ENCODE assay signal across 20 cellular contexts in genomic region chr17:81708739-81709185, GRCh38. TPM values are rescaled to one million over a fixed set of nuclear protein-coding genes. Genes with fewer than 3 reads are reported as not detected.
DNase-seq lines count a peak whose midpoint lies in the region; ATAC-seq and TF ChIP-seq lines count a peak whose summit lies in the region.
"Had no signal": no experiment of that assay in that cellular context is flagged by ENCODE, and none has a peak within 500 bp of the region (broad histone marks: within the 10 kb centered on the region; RNA-seq: fewer than 3 reads in every experiment).

No MANE protein-coding gene starts in this region.

- ATAC-seq in esophagus mucosa (no peak), GM19324 (IDR thresholded peaks at IDR 0.05; ENCODE audit: low FRiP score, unreplicated experiment) (no peak)

- no peaks in the 10 kb centered on the region for H3K9me3 Mint-ChIP-seq in activated CD4-positive, alpha-beta T cell treated with anti-CD3 and anti-CD28 coated beads, Interleukin-2, amount 10 ng/mL, durations not matched to agents 7 days and 5 days
- H3K9me3 Mint-ChIP-seq in nephron = no peaks in the 10 kb centered on the region
- H3K9me3 Mint-ChIP-seq: nephron progenitor cell had no signal

- no peak for DNase-seq in activated CD4-positive, alpha-beta T cell treated with anti-CD3 and anti-CD28 coated beads, Interleukin-2, amount 10 ng/mL, durations not matched to agents 7 days and 5 days
- no peak for DNase-seq in activated CD4-positive, alpha-beta T cell treated with anti-CD3 and anti-CD28 coated beads, Interleukin-2, amount 50 U/mL, for 4 hours
- DNase-seq in HL-60 (ENCODE audit: low read depth in 1 of 2, low spot score in 1 of 2) = no peak
- DNase-seq: activated naive CD4-positive, alpha-beta T cell; aorta; C1 segment of cervical spinal cord; DMS 273 treated with DMSO at 0.1 percent for 48 hours; effector CD8-positive, alpha-beta T cell; GM23248; Kasumi-1; NCI-H1048; NCI-H2029; NCI-H446 treated with DMSO at 0.1 percent for 48 hours; nephron progenitor cell; NK-92 treated with Interleukin-12 subunit alpha and Interleukin-12 subunit beta, amount 100 ng/mL, for 24 hours; stimulated activated CD4-positive, alpha-beta T cell treated with anti-CD3 and anti-CD28 coated beads, Interleukin-4, amount 100 ng/mL, for 4 hours had no signal

- CTCF ChIA-PET in activated CD4-positive, alpha-beta T cell treated with anti-CD3 and anti-CD28 coated beads, Interleukin-2, amount 10 ng/mL, durations not matched to agents 7 days and 5 days (lab: Charles Lee) = interaction anchor here (1.0 to 1.3 kb wide), 2 partner anchors 13 to 45 kb away, joined by 3 read pairs; no protein-coding TSS in a partner anchor

- peak overlapping the region; percentile 16 for H3K27ac ChIP-seq in HL-60 (replicated peaks)
- H3K27ac ChIP-seq: GM23248 had no signal

- peaks cover 40% of the 10 kb centered on the region for H3K4me1 Mint-ChIP-seq in activated CD4-positive, alpha-beta T cell treated with anti-CD3 and anti-CD28 coated beads, Interleukin-2, amount 10 ng/mL, durations not matched to agents 7 days and 5 days
- H3K4me1 Mint-ChIP-seq in nephron = peaks cover 14% of the 10 kb centered on the region

- peaks cover 25% of the 10 kb centered on the region for H3K36me3 Mint-ChIP-seq in activated CD4-positive, alpha-beta T cell treated with anti-CD3 and anti-CD28 coated beads, Interleukin-2, amount 10 ng/mL, durations not matched to agents 7 days and 5 days (ENCODE audit: low read depth)
- H3K36me3 Mint-ChIP-seq in nephron (ENCODE audit: low read depth) = peaks cover 21% of the 10 kb centered on the region

- H3K27me3 ChIP-seq in HL-60 (ENCODE audit: insufficient read depth, poor library complexity, severe bottlenecking) = no peaks in the 10 kb centered on the region

- no peak overlapping the region for H3K4me3 Mint-ChIP-seq in activated CD4-positive, alpha-beta T cell treated with anti-CD3 and anti-CD28 coated beads, Interleukin-2, amount 10 ng/mL, durations not matched to agents 7 days and 5 days
- H3K4me3 Mint-ChIP-seq in nephron = peak overlapping the region in 2 of 3 experiments; percentile 66 to 69
- H3K4me3 Mint-ChIP-seq: nephron progenitor cell had no signal

- POLR2A ChIA-PET in activated CD4-positive, alpha-beta T cell treated with anti-CD3 and anti-CD28 coated beads, Interleukin-2, amount 10 ng/mL, durations not matched to agents 7 days and 5 days (lab: Charles Lee) = no interaction called here

- no peak for TF ChIP-seq CTCF in HL-60 (IDR thresholded peaks at IDR 0.05; ENCODE audit: insufficient read depth, low read length)
- TF ChIP-seq CTCF in nephron (IDR thresholded peaks at IDR 0.05; ENCODE audit: unreplicated experiment in 3 of 3) = no peak

- H3K27ac Mint-ChIP-seq in activated CD4-positive, alpha-beta T cell treated with anti-CD3 and anti-CD28 coated beads, Interleukin-2, amount 10 ng/mL, durations not matched to agents 7 days and 5 days = peak overlapping the region; percentile 57
- H3K27ac Mint-ChIP-seq in nephron = no peak overlapping the region
- H3K27ac Mint-ChIP-seq: nephron progenitor cell had no signal

- H3K4me3 ChIP-seq in HL-60 (replicated peaks; ENCODE audit: insufficient read depth, low read length) = no peak overlapping the region
- H3K4me3 ChIP-seq: GM23248, smooth muscle cell had no signal

- H3K27me3 Mint-ChIP-seq in activated CD4-positive, alpha-beta T cell treated with anti-CD3 and anti-CD28 coated beads, Interleukin-2, amount 10 ng/mL, durations not matched to agents 7 days and 5 days = no peaks in the 10 kb centered on the region
- peaks cover 16% of the 10 kb centered on the region for H3K27me3 Mint-ChIP-seq in nephron (ENCODE audit: low read depth)

RNA-seq across cellular contexts. Expression of gene SLC25A10, which starts 3.3 kb away (rescaled TPM):
- 10 to 100 TPM; 29.2 to 32.4 TPM for total RNA-seq in activated CD4-positive, alpha-beta T cell treated with anti-CD3 and anti-CD28 coated beads, Interleukin-2, amount 10 ng/mL, durations not matched to agents 7 days and 5 days
- total RNA-seq in esophagus mucosa = 37.2 TPM

RNA-seq across cellular contexts. Expression of gene MRPL12, which starts 5.6 kb away (rescaled TPM):
- total RNA-seq in activated CD4-positive, alpha-beta T cell treated with anti-CD3 and anti-CD28 coated beads, Interleukin-2, amount 10 ng/mL, durations not matched to agents 7 days and 5 days = 10 to 100 TPM; 52.7 to 62.3 TPM
- total RNA-seq in esophagus mucosa = 89.5 TPM

RNA-seq across cellular contexts. Expression of gene HGS, which starts 25.0 kb away (rescaled TPM):
- 100 to 1,000 TPM; 121 to 128 TPM for total RNA-seq in activated CD4-positive, alpha-beta T cell treated with anti-CD3 and anti-CD28 coated beads, Interleukin-2, amount 10 ng/mL, durations not matched to agents 7 days and 5 days
- total RNA-seq in esophagus mucosa = 62.5 TPM

RNA-seq across cellular contexts. Expression of gene ARL16, which starts 25.2 kb away (rescaled TPM):
- total RNA-seq in activated CD4-positive, alpha-beta T cell treated with anti-CD3 and anti-CD28 coated beads, Interleukin-2, amount 10 ng/mL, durations not matched to agents 7 days and 5 days = 10 to 100 TPM; 35.4 to 42.1 TPM
- total RNA-seq in esophagus mucosa = 24.3 TPM

RNA-seq across cellular contexts. Expression of gene CCDC137, which starts 42.2 kb away (rescaled TPM):
- 10 to 100 TPM; 30.2 to 33.8 TPM for total RNA-seq in activated CD4-positive, alpha-beta T cell treated with anti-CD3 and anti-CD28 coated beads, Interleukin-2, amount 10 ng/mL, durations not matched to agents 7 days and 5 days
- 21.4 TPM for total RNA-seq in esophagus mucosa
